ENCODE assay signal across 10 cellular contexts in genomic region chr6:135014353-135014832, GRCh38. TPM values are rescaled to one million over a fixed set of nuclear protein-coding genes. Genes with fewer than 3 reads are reported as not detected.
DNase-seq lines count a peak whose midpoint lies in the region; ATAC-seq and TF ChIP-seq lines count a peak whose summit lies in the region.
"Had no signal": no experiment of that assay in that cellular context is flagged by ENCODE, and none has a peak within 500 bp of the region (broad histone marks: within the 10 kb centered on the region; RNA-seq: fewer than 3 reads in every experiment).

No MANE protein-coding gene starts in this region.

- H3K4me1 ChIP-seq in stomach (no peaks in the 10 kb centered on the region), tibial artery (no peaks in the 10 kb centered on the region)

- no peak for TF ChIP-seq EP300 in stomach (IDR thresholded peaks at IDR 0.05)

- POLR2A ChIA-PET in activated CD8-positive, alpha-beta T cell treated with anti-CD3 and anti-CD28 coated beads, Interleukin-2, amount 10 ng/mL, durations not matched to agents 7 days and 5 days (lab: Charles Lee): interaction anchor here (0.6 to 0.7 kb wide), 3 partner anchors 10 to 59 kb away, joined by 3 read pairs; partner anchors contain the start of gene HBS1L

- TF ChIP-seq POLR2A in stomach (IDR thresholded peaks at IDR 0.05): no peak

- no peaks in the 10 kb centered on the region for H3K27me3 ChIP-seq in stomach
- no peaks in the 10 kb centered on the region for H3K27me3 ChIP-seq in tibial artery

- peaks cover 31% of the 10 kb centered on the region for H3K36me3 Mint-ChIP-seq in activated CD8-positive, alpha-beta T cell treated with anti-CD3 and anti-CD28 coated beads, Interleukin-2, amount 10 ng/mL, durations not matched to agents 7 days and 5 days (ENCODE audit: low read depth)

- peak overlapping the region; percentile 90 for H3K27ac Mint-ChIP-seq in activated CD8-positive, alpha-beta T cell treated with anti-CD3 and anti-CD28 coated beads, Interleukin-2, amount 10 ng/mL, durations not matched to agents 7 days and 5 days

- CTCF ChIA-PET in activated CD8-positive, alpha-beta T cell treated with anti-CD3 and anti-CD28 coated beads, Interleukin-2, amount 10 ng/mL, durations not matched to agents 7 days and 5 days (lab: Charles Lee): interaction anchor here (1.0 to 1.5 kb wide), 2 partner anchors 41 to 130 kb away, joined by 3 read pairs; no protein-coding TSS in a partner anchor

- H3K4me3 ChIP-seq in stomach (no peak overlapping the region), tibial artery (no peak overlapping the region)
- H3K4me3 ChIP-seq: ovary had no signal

- WGBS in stomach, 5 donors: 74 to 86% (median 85%) methylated on average over 4 of the region's 4 CpGs

- ATAC-seq in GM19395 (IDR thresholded peaks at IDR 0.05; ENCODE audit: unreplicated experiment) (peak; percentile 97), HG03095 (IDR thresholded peaks at IDR 0.05; ENCODE audit: unreplicated experiment) (peak; percentile 94)
- peak; percentile 94 for ATAC-seq in activated CD8-positive, alpha-beta T cell treated with anti-CD3 and anti-CD28 coated beads, Interleukin-2, amount 10 ng/mL, durations not matched to agents 7 days and 5 days

- DNase-seq in ELR (ENCODE audit: low read depth) (peak; percentile 17), NCI-H2107 (lab: John Stamatoyannopoulos, UW) (no peak), stomach (no peak), NCI-H2029 (lab: John Stamatoyannopoulos, UW) (no peak), tibial artery (no peak)
- peak; percentile 45 for DNase-seq in activated CD8-positive, alpha-beta T cell treated with anti-CD3 and anti-CD28 coated beads, Interleukin-2, amount 10 ng/mL, durations not matched to agents 7 days and 5 days
- DNase-seq: activated CD8-positive, alpha-beta memory T cell treated with anti-CD3 and anti-CD28 coated beads, Interleukin-2, amount 50 U/mL, for 4 hours; ovary had no signal

- H3K27ac ChIP-seq in stomach: no peak overlapping the region
- H3K27ac ChIP-seq in tibial artery: no peak overlapping the region
- H3K27ac ChIP-seq: ovary had no signal

- H3K9me3 ChIP-seq in stomach (no peaks in the 10 kb centered on the region), tibial artery (no peaks in the 10 kb centered on the region)
- H3K9me3 ChIP-seq: ovary had no signal

- no peaks in the 10 kb centered on the region for H3K27me3 Mint-ChIP-seq in activated CD8-positive, alpha-beta T cell treated with anti-CD3 and anti-CD28 coated beads, Interleukin-2, amount 10 ng/mL, durations not matched to agents 7 days and 5 days (ENCODE audit: low read depth)

- peaks cover 0 to 9% (median 0%) of the 10 kb centered on the region in 4 donors for H3K36me3 ChIP-seq in stomach
- H3K36me3 ChIP-seq in tibial artery: no peaks in the 10 kb centered on the region
- H3K36me3 ChIP-seq: ovary had no signal

- TF ChIP-seq CTCF in stomach (IDR thresholded peaks at IDR 0.05): no peak
- TF ChIP-seq CTCF in tibial artery (IDR thresholded peaks at IDR 0.05): no peak

- peaks cover 54% of the 10 kb centered on the region for H3K4me1 Mint-ChIP-seq in activated CD8-positive, alpha-beta T cell treated with anti-CD3 and anti-CD28 coated beads, Interleukin-2, amount 10 ng/mL, durations not matched to agents 7 days and 5 days (ENCODE audit: low read depth)

- H3K9me3 Mint-ChIP-seq in activated CD8-positive, alpha-beta T cell treated with anti-CD3 and anti-CD28 coated beads, Interleukin-2, amount 10 ng/mL, durations not matched to agents 7 days and 5 days (ENCODE audit: insufficient read depth): no peaks in the 10 kb centered on the region

- intact Hi-C loops in stomach (cut with DNase I; ENCODE audit: low total_unique reads) (no loop called here), tibial artery (cut with DNase I; ENCODE audit: low total_unique reads) (no loop called here)

- H3K4me3 Mint-ChIP-seq in activated CD8-positive, alpha-beta T cell treated with anti-CD3 and anti-CD28 coated beads, Interleukin-2, amount 10 ng/mL, durations not matched to agents 7 days and 5 days: peak overlapping the region; percentile 60

RNA-seq across cellular contexts. Expression of gene HBS1L, which starts 40.2 kb away (rescaled TPM):
- total RNA-seq in activated CD8-positive, alpha-beta T cell treated with anti-CD3 and anti-CD28 coated beads, Interleukin-2, amount 10 ng/mL, durations not matched to agents 7 days and 5 days: 10 to 100 TPM; 72.8 to 77.5 TPM
- total RNA-seq in stomach: 10 to 100 TPM; 18.1 to 63.5 (median 48.7) TPM
- polyA plus RNA-seq in stomach: 10 to 100 TPM; 14.3 to 28.2 (median 23.2) TPM

Comparison
In these comparisons a context has a peak if more than half of its experiments do, and no peak if none do; other contexts are left out.
1. DNase-seq: peak in ELR (single experiment) and activated CD8-positive, alpha-beta T cell treated with anti-CD3 and anti-CD28 coated beads, Interleukin-2, amount 10 ng/mL, durations not matched to agents 7 days and 5 days (single experiment); none in NCI-H2107 (single experiment), stomach (single experiment), NCI-H2029 (single experiment) and tibial artery (0 of 2).
2. Peak in every context shown above with its lines, with median percentiles within 50 percentile points of each other: ATAC-seq.